ENCODE assay signal across 1 cellular context in the genomic region with DNA sequence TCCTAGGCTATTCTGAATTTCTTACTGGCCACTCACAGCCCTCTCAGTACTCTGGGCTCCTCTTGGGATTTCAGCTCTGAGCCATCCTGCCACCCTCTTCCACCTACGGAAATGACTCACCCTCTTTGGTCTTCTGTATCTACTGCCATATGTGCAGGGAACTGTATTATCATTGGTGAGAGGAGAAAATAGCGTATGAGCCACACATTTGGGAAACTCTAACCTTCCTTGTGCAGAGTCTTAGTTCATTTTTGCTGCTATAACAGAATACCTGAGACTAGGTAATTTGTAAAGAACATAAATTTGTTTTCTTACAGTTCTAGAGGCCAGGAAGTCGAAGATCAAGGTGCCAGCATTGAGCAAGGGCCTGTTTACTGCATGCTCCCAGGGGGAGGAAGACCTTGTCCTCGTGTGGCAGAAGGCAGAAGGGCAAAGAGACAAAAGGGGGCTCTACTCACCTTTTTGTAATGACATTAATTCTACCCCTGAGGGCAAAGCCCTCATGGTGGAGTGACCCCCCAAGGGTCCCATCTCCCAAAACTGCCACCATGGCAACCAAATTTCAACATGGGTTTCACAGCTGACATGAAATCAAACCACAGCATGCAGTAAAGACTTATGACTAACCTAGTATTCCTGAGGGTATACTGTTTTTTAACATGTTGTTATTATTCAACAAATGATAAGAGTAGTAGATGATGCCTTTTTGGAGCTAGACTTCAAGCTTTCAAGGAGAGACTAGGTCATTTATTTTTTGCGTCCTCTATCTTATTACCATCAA.
TF ChIP-seq lines count a peak whose summit lies in the region.

No MANE protein-coding gene starts in this region.

TF ChIP-seq in HepG2, 621 proteins besides CTCF, POLR2A, EP300 and RAD21 (continued from another document and continues in another):
- TF ChIP-seq, protein P1, sequence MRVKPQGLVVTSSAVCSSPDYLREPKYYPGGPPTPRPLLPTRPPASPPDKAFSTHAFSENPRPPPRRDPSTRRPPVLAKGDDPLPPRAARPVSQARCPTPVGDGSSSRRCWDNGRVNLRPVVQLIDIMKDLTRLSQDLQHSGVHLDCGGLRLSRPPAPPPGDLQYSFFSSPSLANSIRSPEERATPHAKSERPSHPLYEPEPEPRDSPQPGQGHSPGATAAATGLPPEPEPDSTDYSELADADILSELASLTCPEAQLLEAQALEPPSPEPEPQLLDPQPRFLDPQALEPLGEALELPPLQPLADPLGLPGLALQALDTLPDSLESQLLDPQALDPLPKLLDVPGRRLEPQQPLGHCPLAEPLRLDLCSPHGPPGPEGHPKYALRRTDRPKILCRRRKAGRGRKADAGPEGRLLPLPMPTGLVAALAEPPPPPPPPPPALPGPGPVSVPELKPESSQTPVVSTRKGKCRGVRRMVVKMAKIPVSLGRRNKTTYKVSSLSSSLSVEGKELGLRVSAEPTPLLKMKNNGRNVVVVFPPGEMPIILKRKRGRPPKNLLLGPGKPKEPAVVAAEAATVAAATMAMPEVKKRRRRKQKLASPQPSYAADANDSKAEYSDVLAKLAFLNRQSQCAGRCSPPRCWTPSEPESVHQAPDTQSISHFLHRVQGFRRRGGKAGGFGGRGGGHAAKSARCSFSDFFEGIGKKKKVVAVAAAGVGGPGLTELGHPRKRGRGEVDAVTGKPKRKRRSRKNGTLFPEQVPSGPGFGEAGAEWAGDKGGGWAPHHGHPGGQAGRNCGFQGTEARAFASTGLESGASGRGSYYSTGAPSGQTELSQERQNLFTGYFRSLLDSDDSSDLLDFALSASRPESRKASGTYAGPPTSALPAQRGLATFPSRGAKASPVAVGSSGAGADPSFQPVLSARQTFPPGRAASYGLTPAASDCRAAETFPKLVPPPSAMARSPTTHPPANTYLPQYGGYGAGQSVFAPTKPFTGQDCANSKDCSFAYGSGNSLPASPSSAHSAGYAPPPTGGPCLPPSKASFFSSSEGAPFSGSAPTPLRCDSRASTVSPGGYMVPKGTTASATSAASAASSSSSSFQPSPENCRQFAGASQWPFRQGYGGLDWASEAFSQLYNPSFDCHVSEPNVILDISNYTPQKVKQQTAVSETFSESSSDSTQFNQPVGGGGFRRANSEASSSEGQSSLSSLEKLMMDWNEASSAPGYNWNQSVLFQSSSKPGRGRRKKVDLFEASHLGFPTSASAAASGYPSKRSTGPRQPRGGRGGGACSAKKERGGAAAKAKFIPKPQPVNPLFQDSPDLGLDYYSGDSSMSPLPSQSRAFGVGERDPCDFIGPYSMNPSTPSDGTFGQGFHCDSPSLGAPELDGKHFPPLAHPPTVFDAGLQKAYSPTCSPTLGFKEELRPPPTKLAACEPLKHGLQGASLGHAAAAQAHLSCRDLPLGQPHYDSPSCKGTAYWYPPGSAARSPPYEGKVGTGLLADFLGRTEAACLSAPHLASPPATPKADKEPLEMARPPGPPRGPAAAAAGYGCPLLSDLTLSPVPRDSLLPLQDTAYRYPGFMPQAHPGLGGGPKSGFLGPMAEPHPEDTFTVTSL (CRISPR knock-in tag; IDR thresholded peaks at IDR 0.05; ENCODE audit: borderline replicate concordance) = peak; percentile 66; the same call in 1 of the 2 replicates
- TF ChIP-seq SNRNP70 (IDR thresholded peaks at IDR 0.05; ENCODE audit: low read depth, low read length) = no peak
- TF ChIP-seq ZNF337 (CRISPR knock-in tag; IDR thresholded peaks at IDR 0.05; ENCODE audit: borderline replicate concordance, low read depth) = no peak
- TF ChIP-seq FOXJ3 (CRISPR knock-in tag; IDR thresholded peaks at IDR 0.05; ENCODE audit: borderline replicate concordance) = no peak
- TF ChIP-seq, protein P2, sequence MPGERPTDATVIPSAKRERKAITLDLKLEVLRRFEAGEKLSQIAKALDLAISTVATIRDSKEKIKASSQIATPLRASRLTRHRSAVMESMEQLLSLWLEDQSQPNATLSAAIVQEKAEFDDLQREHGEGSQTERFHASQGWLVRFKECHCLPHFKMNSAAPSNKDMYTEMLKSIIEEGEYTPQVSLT (CRISPR knock-in tag; IDR thresholded peaks at IDR 0.05; ENCODE audit: borderline replicate concordance, low read depth) = no peak
- TF ChIP-seq CCDC6 (CRISPR knock-in tag; IDR thresholded peaks at IDR 0.05) = no peak
- TF ChIP-seq ZBTB7A (CRISPR knock-in tag; IDR thresholded peaks at IDR 0.05) = no peak
- TF ChIP-seq, protein P3, sequence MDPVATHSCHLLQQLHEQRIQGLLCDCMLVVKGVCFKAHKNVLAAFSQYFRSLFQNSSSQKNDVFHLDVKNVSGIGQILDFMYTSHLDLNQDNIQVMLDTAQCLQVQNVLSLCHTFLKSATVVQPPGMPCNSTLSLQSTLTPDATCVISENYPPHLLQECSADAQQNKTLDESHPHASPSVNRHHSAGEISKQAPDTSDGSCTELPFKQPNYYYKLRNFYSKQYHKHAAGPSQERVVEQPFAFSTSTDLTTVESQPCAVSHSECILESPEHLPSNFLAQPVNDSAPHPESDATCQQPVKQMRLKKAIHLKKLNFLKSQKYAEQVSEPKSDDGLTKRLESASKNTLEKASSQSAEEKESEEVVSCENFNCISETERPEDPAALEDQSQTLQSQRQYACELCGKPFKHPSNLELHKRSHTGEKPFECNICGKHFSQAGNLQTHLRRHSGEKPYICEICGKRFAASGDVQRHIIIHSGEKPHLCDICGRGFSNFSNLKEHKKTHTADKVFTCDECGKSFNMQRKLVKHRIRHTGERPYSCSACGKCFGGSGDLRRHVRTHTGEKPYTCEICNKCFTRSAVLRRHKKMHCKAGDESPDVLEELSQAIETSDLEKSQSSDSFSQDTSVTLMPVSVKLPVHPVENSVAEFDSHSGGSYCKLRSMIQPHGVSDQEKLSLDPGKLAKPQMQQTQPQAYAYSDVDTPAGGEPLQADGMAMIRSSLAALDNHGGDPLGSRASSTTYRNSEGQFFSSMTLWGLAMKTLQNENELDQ (CRISPR knock-in tag; IDR thresholded peaks at IDR 0.05; ENCODE audit: borderline replicate concordance) = no peak
- TF ChIP-seq ZNF878 (CRISPR knock-in tag; IDR thresholded peaks at IDR 0.05) = no peak
- TF ChIP-seq, protein P4, sequence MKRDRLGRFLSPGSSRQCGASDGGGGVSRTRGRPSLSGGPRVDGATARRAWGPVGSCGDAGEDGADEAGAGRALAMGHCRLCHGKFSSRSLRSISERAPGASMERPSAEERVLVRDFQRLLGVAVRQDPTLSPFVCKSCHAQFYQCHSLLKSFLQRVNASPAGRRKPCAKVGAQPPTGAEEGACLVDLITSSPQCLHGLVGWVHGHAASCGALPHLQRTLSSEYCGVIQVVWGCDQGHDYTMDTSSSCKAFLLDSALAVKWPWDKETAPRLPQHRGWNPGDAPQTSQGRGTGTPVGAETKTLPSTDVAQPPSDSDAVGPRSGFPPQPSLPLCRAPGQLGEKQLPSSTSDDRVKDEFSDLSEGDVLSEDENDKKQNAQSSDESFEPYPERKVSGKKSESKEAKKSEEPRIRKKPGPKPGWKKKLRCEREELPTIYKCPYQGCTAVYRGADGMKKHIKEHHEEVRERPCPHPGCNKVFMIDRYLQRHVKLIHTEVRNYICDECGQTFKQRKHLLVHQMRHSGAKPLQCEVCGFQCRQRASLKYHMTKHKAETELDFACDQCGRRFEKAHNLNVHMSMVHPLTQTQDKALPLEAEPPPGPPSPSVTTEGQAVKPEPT (CRISPR knock-in tag; IDR thresholded peaks at IDR 0.05; ENCODE audit: low read depth) = no peak
- TF ChIP-seq NR2C2 (CRISPR knock-in tag; IDR thresholded peaks at IDR 0.05; ENCODE audit: borderline replicate concordance) = no peak
- TF ChIP-seq ESRRA (CRISPR knock-in tag; IDR thresholded peaks at IDR 0.05; ENCODE audit: low read depth) = 0 out of 2 replicates have a peak, but pooled peaks have one; percentile 55
- TF ChIP-seq XRCC5 (optimal IDR thresholded peaks at IDR 0.05; ENCODE audit: low read length) = no peak
- TF ChIP-seq HDAC1 (CRISPR knock-in tag; IDR thresholded peaks at IDR 0.05) = peak; percentile 46; the same call in 1 of the 2 replicates
- TF ChIP-seq, protein P5, sequence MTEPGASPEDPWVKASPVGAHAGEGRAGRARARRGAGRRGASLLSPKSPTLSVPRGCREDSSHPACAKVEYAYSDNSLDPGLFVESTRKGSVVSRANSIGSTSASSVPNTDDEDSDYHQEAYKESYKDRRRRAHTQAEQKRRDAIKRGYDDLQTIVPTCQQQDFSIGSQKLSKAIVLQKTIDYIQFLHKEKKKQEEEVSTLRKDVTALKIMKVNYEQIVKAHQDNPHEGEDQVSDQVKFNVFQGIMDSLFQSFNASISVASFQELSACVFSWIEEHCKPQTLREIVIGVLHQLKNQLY (CRISPR knock-in tag; IDR thresholded peaks at IDR 0.05) = 0 out of 2 replicates have a peak, but pooled peaks have one; percentile 6
- TF ChIP-seq, protein P6, sequence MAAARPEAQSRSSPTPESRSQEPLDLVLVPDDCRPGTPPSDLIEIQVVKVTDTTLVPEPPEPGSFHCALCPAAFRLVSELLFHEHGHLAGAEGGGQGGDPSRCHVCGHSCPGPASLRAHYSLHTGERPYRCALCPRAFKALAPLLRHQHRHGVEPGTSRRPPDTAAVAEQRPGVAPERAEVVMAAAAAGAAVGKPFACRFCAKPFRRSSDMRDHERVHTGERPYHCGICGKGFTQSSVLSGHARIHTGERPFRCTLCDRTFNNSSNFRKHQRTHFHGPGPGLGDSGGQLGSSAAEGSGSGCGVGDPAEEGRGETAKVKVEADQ (CRISPR knock-in tag; IDR thresholded peaks at IDR 0.05; ENCODE audit: borderline replicate concordance) = no peak
- TF ChIP-seq BRCA1 (CRISPR knock-in tag; IDR thresholded peaks at IDR 0.05) = no peak
- no peak for TF ChIP-seq ZNF333 (CRISPR knock-in tag; IDR thresholded peaks at IDR 0.05; ENCODE audit: borderline replicate concordance)
- TF ChIP-seq, protein P7, sequence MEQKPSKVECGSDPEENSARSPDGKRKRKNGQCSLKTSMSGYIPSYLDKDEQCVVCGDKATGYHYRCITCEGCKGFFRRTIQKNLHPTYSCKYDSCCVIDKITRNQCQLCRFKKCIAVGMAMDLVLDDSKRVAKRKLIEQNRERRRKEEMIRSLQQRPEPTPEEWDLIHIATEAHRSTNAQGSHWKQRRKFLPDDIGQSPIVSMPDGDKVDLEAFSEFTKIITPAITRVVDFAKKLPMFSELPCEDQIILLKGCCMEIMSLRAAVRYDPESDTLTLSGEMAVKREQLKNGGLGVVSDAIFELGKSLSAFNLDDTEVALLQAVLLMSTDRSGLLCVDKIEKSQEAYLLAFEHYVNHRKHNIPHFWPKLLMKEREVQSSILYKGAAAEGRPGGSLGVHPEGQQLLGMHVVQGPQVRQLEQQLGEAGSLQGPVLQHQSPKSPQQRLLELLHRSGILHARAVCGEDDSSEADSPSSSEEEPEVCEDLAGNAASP (CRISPR knock-in tag; IDR thresholded peaks at IDR 0.05; ENCODE audit: borderline replicate concordance) = peak; percentile 83; the same call in 1 of the 2 replicates
- TF ChIP-seq ZNF879 (CRISPR knock-in tag; IDR thresholded peaks at IDR 0.05) = no peak
- peak; percentile 88 for TF ChIP-seq FOXO1 (CRISPR knock-in tag; IDR thresholded peaks at IDR 0.05)
- peak; percentile 36; the same call in 1 of the 2 replicates for TF ChIP-seq CEBPB (IDR thresholded peaks at IDR 0.05; ENCODE audit: borderline replicate concordance, low read depth, low read length)
- TF ChIP-seq RFX1 (IDR thresholded peaks at IDR 0.05) = no peak
- no peak for TF ChIP-seq ZNF780A (CRISPR knock-in tag; IDR thresholded peaks at IDR 0.05)
- TF ChIP-seq, protein P8, sequence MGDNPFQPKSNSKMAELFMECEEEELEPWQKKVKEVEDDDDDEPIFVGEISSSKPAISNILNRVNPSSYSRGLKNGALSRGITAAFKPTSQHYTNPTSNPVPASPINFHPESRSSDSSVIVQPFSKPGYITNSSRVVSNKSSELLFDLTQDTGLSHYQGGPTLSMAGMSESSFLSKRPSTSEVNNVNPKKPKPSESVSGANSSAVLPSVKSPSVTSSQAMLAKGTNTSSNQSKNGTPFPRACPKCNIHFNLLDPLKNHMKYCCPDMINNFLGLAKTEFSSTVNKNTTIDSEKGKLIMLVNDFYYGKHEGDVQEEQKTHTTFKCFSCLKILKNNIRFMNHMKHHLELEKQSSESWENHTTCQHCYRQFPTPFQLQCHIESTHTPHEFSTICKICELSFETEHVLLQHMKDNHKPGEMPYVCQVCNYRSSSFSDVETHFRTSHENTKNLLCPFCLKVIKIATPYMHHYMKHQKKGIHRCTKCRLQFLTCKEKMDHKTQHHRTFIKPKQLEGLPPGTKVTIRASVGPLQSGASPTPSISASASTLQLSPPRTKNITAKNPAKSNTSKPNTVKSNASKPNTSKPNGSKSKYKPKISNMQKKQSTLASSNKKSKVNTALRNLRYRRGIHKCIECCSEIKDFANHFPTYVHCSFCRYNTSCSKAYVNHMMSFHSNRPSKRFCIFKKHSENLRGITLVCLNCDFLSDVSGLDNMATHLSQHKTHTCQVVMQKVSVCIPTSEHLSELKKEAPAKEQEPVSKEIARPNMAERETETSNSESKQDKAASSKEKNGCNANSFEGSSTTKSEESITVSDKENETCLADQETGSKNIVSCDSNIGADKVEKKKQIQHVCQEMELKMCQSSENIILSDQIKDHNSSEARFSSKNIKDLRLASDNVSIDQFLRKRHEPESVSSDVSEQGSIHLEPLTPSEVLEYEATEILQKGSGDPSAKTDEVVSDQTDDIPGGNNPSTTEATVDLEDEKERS (CRISPR knock-in tag; IDR thresholded peaks at IDR 0.05) = no peak
- TF ChIP-seq CHD2 (IDR thresholded peaks at IDR 0.05; ENCODE audit: low read depth, low read length) = no peak
- no peak for TF ChIP-seq BCL6 (CRISPR knock-in tag; IDR thresholded peaks at IDR 0.05)
- TF ChIP-seq, protein P9, sequence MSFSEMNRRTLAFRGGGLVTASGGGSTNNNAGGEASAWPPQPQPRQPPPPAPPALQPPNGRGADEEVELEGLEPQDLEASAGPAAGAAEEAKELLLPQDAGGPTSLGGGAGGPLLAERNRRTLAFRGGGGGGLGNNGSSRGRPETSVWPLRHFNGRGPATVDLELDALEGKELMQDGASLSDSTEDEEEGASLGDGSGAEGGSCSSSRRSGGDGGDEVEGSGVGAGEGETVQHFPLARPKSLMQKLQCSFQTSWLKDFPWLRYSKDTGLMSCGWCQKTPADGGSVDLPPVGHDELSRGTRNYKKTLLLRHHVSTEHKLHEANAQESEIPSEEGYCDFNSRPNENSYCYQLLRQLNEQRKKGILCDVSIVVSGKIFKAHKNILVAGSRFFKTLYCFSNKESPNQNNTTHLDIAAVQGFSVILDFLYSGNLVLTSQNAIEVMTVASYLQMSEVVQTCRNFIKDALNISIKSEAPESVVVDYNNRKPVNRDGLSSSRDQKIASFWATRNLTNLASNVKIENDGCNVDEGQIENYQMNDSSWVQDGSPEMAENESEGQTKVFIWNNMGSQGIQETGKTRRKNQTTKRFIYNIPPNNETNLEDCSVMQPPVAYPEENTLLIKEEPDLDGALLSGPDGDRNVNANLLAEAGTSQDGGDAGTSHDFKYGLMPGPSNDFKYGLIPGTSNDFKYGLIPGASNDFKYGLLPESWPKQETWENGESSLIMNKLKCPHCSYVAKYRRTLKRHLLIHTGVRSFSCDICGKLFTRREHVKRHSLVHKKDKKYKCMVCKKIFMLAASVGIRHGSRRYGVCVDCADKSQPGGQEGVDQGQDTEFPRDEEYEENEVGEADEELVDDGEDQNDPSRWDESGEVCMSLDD (CRISPR knock-in tag; IDR thresholded peaks at IDR 0.05; ENCODE audit: borderline replicate concordance) = no peak
- TF ChIP-seq GABPA (IDR thresholded peaks at IDR 0.05; ENCODE audit: low read depth, low read length) = no peak
- 0 out of 2 replicates have a peak, but pooled peaks have one; percentile 22 for TF ChIP-seq GABPA (CRISPR knock-in tag; IDR thresholded peaks at IDR 0.05; ENCODE audit: low read depth)
